ENCODE assay signal across 1 cellular context in genomic region chr1:117366982-117367768, GRCh38.
TF ChIP-seq lines count a peak whose summit lies in the region.

TSS of gene MAN1A2 (plus strand) at chr1:117367449. CDS start at chr1:117368184, 735 bp downstream.

TF ChIP-seq in K562, 482 proteins besides CTCF, POLR2A, EP300 and RAD21 (continued from another document):
- TF ChIP-seq MLX (CRISPR knock-in tag; conservative IDR thresholded peaks at IDR 0.05) (0 out of 4 replicates have a peak, but pooled peaks of 1 of the 2 experiments have one; percentile 70), ZBTB40 (IDR thresholded peaks at IDR 0.05) (peak; percentile 85), ZBTB40 (CRISPR knock-in tag; IDR thresholded peaks at IDR 0.05) (no peak), TAF15 (IDR thresholded peaks at IDR 0.05; ENCODE audit: low read depth, low read length) (no peak), ZNF586 (CRISPR knock-in tag; conservative IDR thresholded peaks at IDR 0.05) (no peak), ZNF282 (CRISPR knock-in tag; IDR thresholded peaks at IDR 0.05) (no peak), ZNF57 (CRISPR knock-in tag; IDR thresholded peaks at IDR 0.05) (no peak), ZBTB7A (IDR thresholded peaks at IDR 0.05; ENCODE audit: borderline replicate concordance, control insufficient read depth, low read depth, low read length) (peak; percentile 70; the same call in 1 of the 2 replicates), MTA2 (IDR thresholded peaks at IDR 0.05; ENCODE audit: low read depth) (peak; percentile 27; the same call in 1 of the 2 replicates)
TF ChIP-seq in K562: peak in this region for 151.
